Comparison of ENCODE assay signal across 9 cellular contexts in genomic region chr3:149174901-149175300, GRCh38. TPM values are rescaled to one million over a fixed set of nuclear protein-coding genes. Genes with fewer than 3 reads are reported as not detected.
DNase-seq lines count a peak whose midpoint lies in the region; ATAC-seq and TF ChIP-seq lines count a peak whose summit lies in the region.
"Had no signal": no experiment of that assay in that cellular context is flagged by ENCODE, and none has a peak within 500 bp of the region (broad histone marks: within the 10 kb centered on the region; RNA-seq: fewer than 3 reads in every experiment).

No MANE protein-coding gene starts in this region.

- no peak overlapping the region for H3K4me3 Mint-ChIP-seq in central memory CD8-positive, alpha-beta T cell

- no peak overlapping the region for H3K27ac Mint-ChIP-seq in central memory CD8-positive, alpha-beta T cell (ENCODE audit: low read depth)

- H3K9me3 Mint-ChIP-seq in central memory CD8-positive, alpha-beta T cell = no peaks in the 10 kb centered on the region

- intact Hi-C loops in head of caudate nucleus (cut with DNase I) = no loop called here

- H3K27me3 Mint-ChIP-seq in central memory CD8-positive, alpha-beta T cell = no peaks in the 10 kb centered on the region

- H3K4me3 ChIP-seq in GM12865 (ENCODE audit: low read depth, low read length) = no peak overlapping the region

- H3K4me1 Mint-ChIP-seq in central memory CD8-positive, alpha-beta T cell = peaks cover 17% of the 10 kb centered on the region

- DNase-seq in GM12865 (ENCODE audit: low read depth) (peak; percentile 68), AG20443 (ENCODE audit: low spot score) (no peak), HuH-7.5 (ENCODE audit: low spot score) (no peak), head of caudate nucleus (no peak), dermis blood vessel endothelial cell (no peak)
- no peak for DNase-seq in central memory CD8-positive, alpha-beta T cell (ENCODE audit: low spot score in 2 of 2)
- DNase-seq: DMS79 treated with DMSO at 0.1 percent for 48 hours had no signal

- peak; percentile 88 for ATAC-seq in GM21367 (IDR thresholded peaks at IDR 0.05; ENCODE audit: unreplicated experiment)
- ATAC-seq in HG03378 (IDR thresholded peaks at IDR 0.05; ENCODE audit: unreplicated experiment) = peak; percentile 96
- ATAC-seq in central memory CD8-positive, alpha-beta T cell (replicated peaks; ENCODE audit: extremely low read depth, poor library complexity, severe bottlenecking) = peak; percentile 65

- no peak for TF ChIP-seq CTCF in GM12865 (IDR thresholded peaks at IDR 0.05; ENCODE audit: insufficient read depth, low read depth, low read length, missing control alignments)

- peaks cover 40% of the 10 kb centered on the region for H3K36me3 Mint-ChIP-seq in central memory CD8-positive, alpha-beta T cell (ENCODE audit: insufficient read depth)

RNA-seq across cellular contexts. Expression of gene HPS3, which starts 45.5 kb away (rescaled TPM):
- 20.5 and 22.3 TPM in 2 replicates for total RNA-seq in dermis blood vessel endothelial cell

RNA-seq across cellular contexts. Expression of gene CP, which starts 46.7 kb away (rescaled TPM):
- total RNA-seq in dermis blood vessel endothelial cell = 0.70 and 1.0 TPM in 2 replicates
